ENCODE assay signal across 24 cellular contexts in genomic region chr4:98864560-98864959, GRCh38.
DNase-seq lines count a peak whose midpoint lies in the region; ATAC-seq and TF ChIP-seq lines count a peak whose summit lies in the region.
"Had no signal": no experiment of that assay in that cellular context is flagged by ENCODE, and none has a peak within 500 bp of the region (broad histone marks: within the 10 kb centered on the region; RNA-seq: fewer than 3 reads in every experiment).

No MANE protein-coding gene starts in this region.

- H3K27ac Mint-ChIP-seq in activated CD4-positive, alpha-beta T cell treated with anti-CD3 and anti-CD28 coated beads for 36 hours: no peak overlapping the region
- no peak overlapping the region for H3K27ac Mint-ChIP-seq in activated T-helper 1 cell treated with anti-CD3 and anti-CD28 coated beads, Interleukin-12 subunit alpha, Interleukin-12 subunit beta, Interleukin-2, Interleukin-4 antibody, amounts not matched to agents 30 ng/mL and 10 ng/mL and 1 ng/mL, durations not matched to agents 14 hours and 24 hours and 36 hours
- H3K27ac Mint-ChIP-seq in nephron progenitor cell: no peak overlapping the region
- H3K27ac Mint-ChIP-seq: activated T-helper 2 cell treated with anti-CD3 and anti-CD28 coated beads, Interferon-gamma antibody, Interleukin-2, Interleukin-4, amounts not matched to agents 10 μg/mL and 5 μg/mL and 100 μg/mL, durations not matched to agents 14 hours and 24 hours and 36 hours; effector memory CD8-positive, alpha-beta T cell; nephron; stimulated activated naive CD8-positive, alpha-beta T cell treated with anti-CD3 and anti-CD28 coated beads, Interleukin-15, Interleukin-2, amounts not matched to agents 100 ng/mL and 50 ng/mL, for 24 hours; T-helper 2 cell treated with Interferon-gamma antibody and Interleukin-4, amounts not matched to agents 5 μg/mL and 100 μg/mL, for 36 hours; type B pancreatic cell had no signal

- H3K27me3 Mint-ChIP-seq in activated CD4-positive, alpha-beta T cell treated with anti-CD3 and anti-CD28 coated beads for 36 hours: no peaks in the 10 kb centered on the region
- H3K27me3 Mint-ChIP-seq in activated T-helper 1 cell treated with anti-CD3 and anti-CD28 coated beads, Interleukin-12 subunit alpha, Interleukin-12 subunit beta, Interleukin-2, Interleukin-4 antibody, amounts not matched to agents 30 ng/mL and 10 ng/mL and 1 ng/mL, durations not matched to agents 14 hours and 24 hours and 36 hours (ENCODE audit: insufficient read depth): peaks cover 3% of the 10 kb centered on the region
- H3K27me3 Mint-ChIP-seq in nephron progenitor cell (ENCODE audit: low read depth, poor library complexity): peaks cover 7% of the 10 kb centered on the region
- H3K27me3 Mint-ChIP-seq: stimulated activated naive CD8-positive, alpha-beta T cell treated with anti-CD3 and anti-CD28 coated beads, Interleukin-15, Interleukin-2, amounts not matched to agents 100 ng/mL and 50 ng/mL, for 24 hours; type B pancreatic cell had no signal

- no peaks in the 10 kb centered on the region for H3K36me3 Mint-ChIP-seq in activated CD4-positive, alpha-beta T cell treated with anti-CD3 and anti-CD28 coated beads for 36 hours (ENCODE audit: low read depth)
- H3K36me3 Mint-ChIP-seq in activated T-helper 1 cell treated with anti-CD3 and anti-CD28 coated beads, Interleukin-12 subunit alpha, Interleukin-12 subunit beta, Interleukin-2, Interleukin-4 antibody, amounts not matched to agents 30 ng/mL and 10 ng/mL and 1 ng/mL, durations not matched to agents 14 hours and 24 hours and 36 hours (ENCODE audit: low read depth): no peaks in the 10 kb centered on the region
- H3K36me3 Mint-ChIP-seq in nephron progenitor cell (ENCODE audit: low read depth): no peaks in the 10 kb centered on the region
- H3K36me3 Mint-ChIP-seq: type B pancreatic cell had no signal

- POLR2A ChIA-PET in activated CD4-positive, alpha-beta T cell treated with anti-CD3 and anti-CD28 coated beads for 36 hours (lab: Charles Lee): no interaction called here

- H3K4me1 Mint-ChIP-seq in activated CD4-positive, alpha-beta T cell treated with anti-CD3 and anti-CD28 coated beads for 36 hours: peaks cover 9% of the 10 kb centered on the region
- no peaks in the 10 kb centered on the region for H3K4me1 Mint-ChIP-seq in activated T-helper 1 cell treated with anti-CD3 and anti-CD28 coated beads, Interleukin-12 subunit alpha, Interleukin-12 subunit beta, Interleukin-2, Interleukin-4 antibody, amounts not matched to agents 30 ng/mL and 10 ng/mL and 1 ng/mL, durations not matched to agents 14 hours and 24 hours and 36 hours (ENCODE audit: low read depth)
- H3K4me1 Mint-ChIP-seq in nephron progenitor cell: no peaks in the 10 kb centered on the region
- H3K4me1 Mint-ChIP-seq: nephron had no signal

- CTCF ChIA-PET in activated CD4-positive, alpha-beta T cell treated with anti-CD3 and anti-CD28 coated beads for 36 hours (lab: Charles Lee): no interaction called here

- intact Hi-C loops in activated CD4-positive, alpha-beta T cell treated with anti-CD3 and anti-CD28 coated beads for 36 hours (cut with DNase I, micrococcal nuclease): loop anchor here in 1 of 2 experiments (10.0 kb wide), 1 partner anchor 400 kb away; no protein-coding TSS in a partner anchor
- intact Hi-C loops in activated T-helper 1 cell treated with anti-CD3 and anti-CD28 coated beads, Interleukin-12 subunit alpha, Interleukin-12 subunit beta, Interleukin-2, Interleukin-4 antibody, amounts not matched to agents 30 ng/mL and 10 ng/mL and 1 ng/mL, durations not matched to agents 14 hours and 24 hours and 36 hours (cut with micrococcal nuclease): no loop called here

- H3K9me3 Mint-ChIP-seq in activated CD4-positive, alpha-beta T cell treated with anti-CD3 and anti-CD28 coated beads for 36 hours (ENCODE audit: low read depth): no peaks in the 10 kb centered on the region
- no peaks in the 10 kb centered on the region for H3K9me3 Mint-ChIP-seq in activated T-helper 1 cell treated with anti-CD3 and anti-CD28 coated beads, Interleukin-12 subunit alpha, Interleukin-12 subunit beta, Interleukin-2, Interleukin-4 antibody, amounts not matched to agents 30 ng/mL and 10 ng/mL and 1 ng/mL, durations not matched to agents 14 hours and 24 hours and 36 hours
- H3K9me3 Mint-ChIP-seq in nephron progenitor cell: no peaks in the 10 kb centered on the region
- H3K9me3 Mint-ChIP-seq: activated T-helper 2 cell treated with anti-CD3 and anti-CD28 coated beads, Interferon-gamma antibody, Interleukin-2, Interleukin-4, amounts not matched to agents 10 μg/mL and 5 μg/mL and 100 μg/mL, durations not matched to agents 14 hours and 24 hours and 36 hours; effector memory CD8-positive, alpha-beta T cell; nephron; stimulated activated naive CD8-positive, alpha-beta T cell treated with anti-CD3 and anti-CD28 coated beads, Interleukin-15, Interleukin-2, amounts not matched to agents 100 ng/mL and 50 ng/mL, for 24 hours; T-helper 2 cell treated with Interferon-gamma antibody and Interleukin-4, amounts not matched to agents 5 μg/mL and 100 μg/mL, for 36 hours; type B pancreatic cell had no signal

- ATAC-seq in activated CD4-positive, alpha-beta T cell treated with anti-CD3 and anti-CD28 coated beads for 36 hours: peak; percentile 83
- ATAC-seq: A549; effector memory CD8-positive, alpha-beta T cell had no signal

- no peak for TF ChIP-seq CTCF in GM12864 (IDR thresholded peaks at IDR 0.05; ENCODE audit: low read depth, low read length, missing control alignments)
- no peak for TF ChIP-seq CTCF in nephron progenitor cell (IDR thresholded peaks at IDR 0.05)

- no peak overlapping the region for H3K4me3 ChIP-seq in GM12864 (ENCODE audit: low read depth, low read length)
- H3K4me3 ChIP-seq: A549; BLaER1 treated with 17β-estradiol and CSF1 and Interleukin-3, amounts not matched to agents 10 nM and 100 nM had no signal

- no peak overlapping the region for H3K4me3 Mint-ChIP-seq in activated CD4-positive, alpha-beta T cell treated with anti-CD3 and anti-CD28 coated beads for 36 hours
- H3K4me3 Mint-ChIP-seq in activated T-helper 1 cell treated with anti-CD3 and anti-CD28 coated beads, Interleukin-12 subunit alpha, Interleukin-12 subunit beta, Interleukin-2, Interleukin-4 antibody, amounts not matched to agents 30 ng/mL and 10 ng/mL and 1 ng/mL, durations not matched to agents 14 hours and 24 hours and 36 hours: no peak overlapping the region
- H3K4me3 Mint-ChIP-seq in nephron progenitor cell: no peak overlapping the region
- H3K4me3 Mint-ChIP-seq: effector memory CD8-positive, alpha-beta T cell; nephron; stimulated activated naive CD8-positive, alpha-beta T cell treated with anti-CD3 and anti-CD28 coated beads, Interleukin-15, Interleukin-2, amounts not matched to agents 100 ng/mL and 50 ng/mL, for 24 hours; T-helper 2 cell treated with Interferon-gamma antibody and Interleukin-4, amounts not matched to agents 5 μg/mL and 100 μg/mL, for 36 hours; type B pancreatic cell had no signal

- peak; percentile 59 for DNase-seq in activated CD4-positive, alpha-beta T cell treated with anti-CD3 and anti-CD28 coated beads for 36 hours
- no peak for DNase-seq in activated CD4-positive, alpha-beta T cell treated with anti-CD3 and anti-CD28 coated beads for 1 hour
- DNase-seq in GM12864 (ENCODE audit: low read depth) (peak; percentile 4), UCSD-AML1 (lab: John Stamatoyannopoulos, UW; ENCODE audit: unreplicated experiment) (no peak), nephron progenitor cell (no peak)
- peak; percentile 13 for DNase-seq in activated T-helper 9 cell treated with anti-CD3 and anti-CD28 coated beads, Interleukin-2, amount 50 U/mL, for 16 hours (ENCODE audit: low read depth)
- DNase-seq in stimulated activated CD4-positive, alpha-beta T cell treated with anti-CD3 and anti-CD28 coated beads, Interleukin-1b, Interleukin-23, amount 100 ng/mL, for 48 hours: peak; percentile 46
- no peak for DNase-seq in activated T-helper 1 cell treated with anti-CD3 and anti-CD28 coated beads, Interleukin-12 subunit alpha, Interleukin-12 subunit beta, Interleukin-2, Interleukin-4 antibody, amounts not matched to agents 30 ng/mL and 10 ng/mL and 1 ng/mL, durations not matched to agents 14 hours and 24 hours and 36 hours (ENCODE audit: low spot score)
- DNase-seq: activated CD4-positive, CD25-positive, alpha-beta regulatory T cell; aorta; cerebellar nuclear complex; effector memory CD8-positive, alpha-beta T cell; NCI-H1092; NCI-H2029; NCI-H446 treated with DMSO at 0.1 percent for 48 hours; NK-92 treated with Interleukin-12 subunit alpha and Interleukin-12 subunit beta, amount 100 ng/mL, for 24 hours; SK-N-SH had no signal

Comparison
In these comparisons a context has a peak if more than half of its experiments do, and no peak if none do; other contexts are left out.
1. DNase-seq: peak in activated CD4-positive, alpha-beta T cell treated with anti-CD3 and anti-CD28 coated beads for 36 hours (single experiment), GM12864 (single experiment), activated T-helper 9 cell treated with anti-CD3 and anti-CD28 coated beads, Interleukin-2, amount 50 U/mL, for 16 hours (single experiment) and stimulated activated CD4-positive, alpha-beta T cell treated with anti-CD3 and anti-CD28 coated beads, Interleukin-1b, Interleukin-23, amount 100 ng/mL, for 48 hours (single experiment); none in activated CD4-positive, alpha-beta T cell treated with anti-CD3 and anti-CD28 coated beads for 1 hour (single experiment), UCSD-AML1 (single experiment), activated T-helper 1 cell treated with anti-CD3 and anti-CD28 coated beads, Interleukin-12 subunit alpha, Interleukin-12 subunit beta, Interleukin-2, Interleukin-4 antibody, amounts not matched to agents 30 ng/mL and 10 ng/mL and 1 ng/mL, durations not matched to agents 14 hours and 24 hours and 36 hours (single experiment) and nephron progenitor cell (single experiment).